ENCODE assay signal across 15 cellular contexts in the genomic region with DNA sequence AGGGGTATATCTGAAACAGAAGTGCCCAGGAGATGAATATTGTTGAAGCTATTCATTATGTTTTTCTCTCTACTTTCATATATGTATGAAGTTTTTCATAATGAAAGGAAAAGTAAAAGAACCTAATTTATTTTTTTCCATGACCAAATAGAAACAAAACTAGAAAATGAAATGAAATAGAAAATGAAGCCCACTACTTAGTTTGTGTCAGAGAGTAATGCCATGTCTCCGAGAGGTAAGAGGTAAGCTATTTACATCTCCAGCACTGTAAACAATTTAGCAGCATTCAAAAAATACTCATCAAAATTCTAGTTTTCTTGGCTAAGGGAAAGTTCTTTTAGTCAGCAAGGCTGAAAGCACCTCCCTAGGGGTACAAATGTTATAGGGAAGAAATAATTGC.
DNase-seq lines count a peak whose midpoint lies in the region; ATAC-seq lines count a peak whose summit lies in the region.
"Had no signal": no experiment of that assay in that cellular context is flagged by ENCODE, and none has a peak within 500 bp of the region (broad histone marks: within the 10 kb centered on the region; RNA-seq: fewer than 3 reads in every experiment).

No MANE protein-coding gene starts in this region.

- no peak overlapping the region for H3K27ac ChIP-seq in aorta (ENCODE audit: low read depth in 1 of 2, low read length in 2 of 2)
- H3K27ac ChIP-seq: A549, HL-60 had no signal

- 63 to 75% methylated on average over 1 of the region's 1 CpG for WGBS in aorta, 2 donors

- ATAC-seq in GM19324 (IDR thresholded peaks at IDR 0.05; ENCODE audit: low FRiP score, unreplicated experiment) (peak; percentile 65), GM21723 (IDR thresholded peaks at IDR 0.05; ENCODE audit: unreplicated experiment) (peak; percentile 60), HG03175 (IDR thresholded peaks at IDR 0.05; ENCODE audit: unreplicated experiment) (peak; percentile 38), HG02759 (IDR thresholded peaks at IDR 0.05; ENCODE audit: unreplicated experiment) (no peak), aorta (ENCODE audit: low FRiP score) (no peak)
- ATAC-seq: A549; CD8-positive, alpha-beta T cell; HCT116 had no signal

- DNase-seq in cerebellum (ENCODE audit: low spot score) (no peak), aorta (no peak)
- DNase-seq: CD8-positive, alpha-beta T cell; COR-L47; DMS153; DMS79 treated with DMSO at 0.1 percent for 48 hours; EL; Karpas-422 had no signal

- intact Hi-C loops in aorta (cut with DNase I) = no loop called here

- peaks cover 0 to 2% of the 10 kb centered on the region in 2 donors for H3K4me1 ChIP-seq in aorta (ENCODE audit: control insufficient read depth in 1 of 2, insufficient read depth in 2 of 2, low read length in 2 of 2)
- H3K4me1 ChIP-seq: A549 had no signal

- no peak overlapping the region for H3K4me3 ChIP-seq in aorta (ENCODE audit: low read length in 2 of 2)
- H3K4me3 ChIP-seq: A549 had no signal

- H3K9me3 ChIP-seq in aorta (ENCODE audit: control insufficient read depth, low read length) = no peaks in the 10 kb centered on the region
- H3K9me3 ChIP-seq: A549 had no signal

- no peaks in the 10 kb centered on the region for H3K36me3 ChIP-seq in aorta (ENCODE audit: control insufficient read depth in 1 of 2, insufficient read depth in 2 of 2, low read length in 1 of 2)

- no peaks in the 10 kb centered on the region for H3K27me3 ChIP-seq in aorta (ENCODE audit: control insufficient read depth in 1 of 2, insufficient read depth in 2 of 2, low read length in 1 of 2)

Comparison
In these comparisons a context has a peak if more than half of its experiments do, and no peak if none do; other contexts are left out.
1. ATAC-seq: peak in GM19324 (single experiment), GM21723 (single experiment) and HG03175 (single experiment); none in HG02759 (single experiment) and aorta (single experiment).